In the genomic region with DNA sequence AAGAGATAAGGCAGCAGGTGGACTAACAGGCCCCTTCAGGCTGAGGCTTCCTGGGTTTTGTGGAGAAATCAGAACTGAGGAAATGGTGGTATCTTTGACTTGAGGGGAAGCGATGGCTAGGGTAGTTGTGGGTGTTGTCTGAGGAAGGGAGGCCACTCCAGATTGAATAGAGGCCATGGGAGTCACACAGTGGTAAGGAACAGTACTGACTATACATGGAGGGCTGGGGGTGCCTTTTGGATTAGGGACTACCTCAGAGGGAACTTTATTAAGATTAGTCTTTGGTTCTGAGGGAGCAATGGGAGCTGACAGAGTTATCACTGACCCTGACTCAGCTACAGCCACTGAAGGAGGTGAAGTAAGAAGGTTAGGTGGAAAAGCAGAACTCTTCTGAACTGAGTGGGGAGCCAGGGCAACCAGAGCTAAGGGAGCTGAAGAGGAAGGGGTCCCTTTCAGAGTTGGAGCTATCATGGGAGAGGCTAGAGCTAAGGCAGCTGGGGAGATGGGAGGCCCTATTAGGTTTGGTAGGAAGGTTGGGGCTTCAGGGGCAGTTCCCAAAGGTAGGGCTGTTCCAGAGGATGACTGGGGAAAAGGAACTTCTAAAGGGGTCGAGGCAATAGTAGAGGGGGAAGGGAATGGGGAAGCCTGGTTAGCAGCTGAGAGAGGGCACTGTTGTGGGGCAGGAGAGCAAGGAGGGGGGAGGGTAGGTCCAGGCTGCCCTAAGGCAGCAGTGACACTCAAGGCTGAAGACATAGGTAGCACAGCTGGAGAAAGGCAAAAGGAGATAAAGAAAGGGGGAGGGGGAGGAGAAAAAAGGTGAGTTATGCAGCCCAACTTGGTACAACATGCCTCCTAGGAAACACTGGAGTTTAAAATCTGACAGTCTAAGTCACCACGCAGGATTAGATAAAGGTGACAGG, we compare ENCODE assay signal across 13 cellular contexts. TPM values are rescaled to one million over a fixed set of nuclear protein-coding genes. Genes with fewer than 3 reads are reported as not detected.
DNase-seq lines count a peak whose midpoint lies in the region; ATAC-seq and TF ChIP-seq lines count a peak whose summit lies in the region.
"Had no signal": no experiment of that assay in that cellular context is flagged by ENCODE, and none has a peak within 500 bp of the region (broad histone marks: within the 10 kb centered on the region; RNA-seq: fewer than 3 reads in every experiment).

No MANE protein-coding gene starts in this region.

- TF ChIP-seq CTCF in heart right ventricle (IDR thresholded peaks at IDR 0.05): no peak
- no peak for TF ChIP-seq CTCF in WTC11 (IDR thresholded peaks at IDR 0.05)
- TF ChIP-seq CTCF in vagina (IDR thresholded peaks at IDR 0.05): no peak

- H3K9me3 Mint-ChIP-seq in WTC11: no peaks in the 10 kb centered on the region

- H3K9me3 ChIP-seq in heart right ventricle (no peaks in the 10 kb centered on the region), vagina (no peaks in the 10 kb centered on the region)
- H3K9me3 ChIP-seq: Peyer's patch, right lobe of liver had no signal

- no peak for DNase-seq in heart right ventricle
- DNase-seq in left cardiac atrium: no peak
- DNase-seq in WTC11 (ENCODE audit: low spot score): no peak
- peak; percentile 49 for DNase-seq in iPS-NIHi7 (ENCODE audit: extremely low spot score)
- no peak for DNase-seq in vagina (ENCODE audit: extremely low spot score in 2 of 2)
- DNase-seq in activated gamma-delta T cell treated with Interleukin-2 at 50 U/mL for 16 hours: no peak
- DNase-seq: DMS79 treated with DMSO at 0.1 percent for 48 hours, H7, Peyer's patch had no signal

- H3K27me3 ChIP-seq in heart right ventricle: no peaks in the 10 kb centered on the region
- H3K27me3 ChIP-seq in vagina: no peaks in the 10 kb centered on the region
- H3K27me3 ChIP-seq: dorsolateral prefrontal cortex, Peyer's patch, right lobe of liver had no signal

- peak overlapping the region; percentile 63 for H3K27ac Mint-ChIP-seq in WTC11

- H3K4me3 ChIP-seq in heart right ventricle: peak overlapping the region in 4 of 10 donors; percentile 7 to 99 (median 52)
- H3K4me3 ChIP-seq in vagina: peak overlapping the region in 1 of 2 donors; percentile 0
- H3K4me3 ChIP-seq: Peyer's patch, right lobe of liver had no signal

- intact Hi-C loops in heart right ventricle (cut with DNase I): loop anchor here in 5 of 10 donors (5.0 to 10.0 kb wide), 4 partner anchors 34 to 86 kb away; a partner anchor contains a TSS
- intact Hi-C loops in left cardiac atrium (cut with DNase I): loop anchor here in 1 of 2 donors (10.0 kb wide), 1 partner anchor 76 kb away; a partner anchor contains a TSS
- intact Hi-C loops in vagina (cut with DNase I): no loop called here

- H3K4me3 Mint-ChIP-seq in WTC11: peak overlapping the region; percentile 99

- no peak for TF ChIP-seq POLR2A in vagina (IDR thresholded peaks at IDR 0.05)

- POLR2A ChIA-PET in WTC11 (lab: Charles Lee): interaction anchor here (1.4 kb wide), 1 partner anchor 33 kb away, joined by 3 read pairs; a partner anchor contains a TSS

- H3K36me3 ChIP-seq in heart right ventricle (peaks cover 0 to 61% (median 16%) of the 10 kb centered on the region in 9 donors), vagina (peaks cover 0 to 19% of the 10 kb centered on the region in 2 donors)

- H3K4me1 ChIP-seq in heart right ventricle (peaks cover 24 to 82% (median 65%) of the 10 kb centered on the region in 9 donors), vagina (peaks cover 84% of the 10 kb centered on the region)

- peaks cover 71% of the 10 kb centered on the region for H3K36me3 Mint-ChIP-seq in WTC11

- H3K27ac ChIP-seq in heart right ventricle (peak overlapping the region in 6 of 10 donors; percentile 17 to 96 (median 92)), vagina (peak overlapping the region; percentile 97)
- H3K27ac ChIP-seq: right lobe of liver had no signal

- H3K27me3 Mint-ChIP-seq in WTC11 (ENCODE audit: low read depth): no peaks in the 10 kb centered on the region

- no peak for ATAC-seq in heart right ventricle
- no peak for ATAC-seq in left cardiac atrium
- ATAC-seq in WTC11: no peak; the same call in 1 of the 2 replicates
- ATAC-seq in HG03280 (IDR thresholded peaks at IDR 0.05; ENCODE audit: unreplicated experiment): no peak
- no peak for ATAC-seq in GM21529 (IDR thresholded peaks at IDR 0.05; ENCODE audit: unreplicated experiment)
- ATAC-seq: right lobe of liver had no signal

- WGBS in heart right ventricle, 2 donors: 46 to 56% methylated on average over 3 of the region's 3 CpGs

- H3K4me1 Mint-ChIP-seq in WTC11: peaks cover 71% of the 10 kb centered on the region

- CTCF ChIA-PET in WTC11 (lab: Charles Lee): no interaction called here

TF ChIP-seq in WTC11, 78 proteins besides CTCF, POLR2A, EP300 and RAD21:
- TF ChIP-seq GRHL2 (CRISPR knock-in tag; IDR thresholded peaks at IDR 0.05; ENCODE audit: insufficient replicate concordance, severe bottlenecking): no peak
- no peak for TF ChIP-seq SP1 (CRISPR knock-in tag; conservative IDR thresholded peaks at IDR 0.05)
- TF ChIP-seq TP53 (CRISPR knock-in tag; IDR thresholded peaks at IDR 0.05): no peak
- TF ChIP-seq NFE2L1 (CRISPR knock-in tag; IDR thresholded peaks at IDR 0.05): no peak
- TF ChIP-seq, protein P1, sequence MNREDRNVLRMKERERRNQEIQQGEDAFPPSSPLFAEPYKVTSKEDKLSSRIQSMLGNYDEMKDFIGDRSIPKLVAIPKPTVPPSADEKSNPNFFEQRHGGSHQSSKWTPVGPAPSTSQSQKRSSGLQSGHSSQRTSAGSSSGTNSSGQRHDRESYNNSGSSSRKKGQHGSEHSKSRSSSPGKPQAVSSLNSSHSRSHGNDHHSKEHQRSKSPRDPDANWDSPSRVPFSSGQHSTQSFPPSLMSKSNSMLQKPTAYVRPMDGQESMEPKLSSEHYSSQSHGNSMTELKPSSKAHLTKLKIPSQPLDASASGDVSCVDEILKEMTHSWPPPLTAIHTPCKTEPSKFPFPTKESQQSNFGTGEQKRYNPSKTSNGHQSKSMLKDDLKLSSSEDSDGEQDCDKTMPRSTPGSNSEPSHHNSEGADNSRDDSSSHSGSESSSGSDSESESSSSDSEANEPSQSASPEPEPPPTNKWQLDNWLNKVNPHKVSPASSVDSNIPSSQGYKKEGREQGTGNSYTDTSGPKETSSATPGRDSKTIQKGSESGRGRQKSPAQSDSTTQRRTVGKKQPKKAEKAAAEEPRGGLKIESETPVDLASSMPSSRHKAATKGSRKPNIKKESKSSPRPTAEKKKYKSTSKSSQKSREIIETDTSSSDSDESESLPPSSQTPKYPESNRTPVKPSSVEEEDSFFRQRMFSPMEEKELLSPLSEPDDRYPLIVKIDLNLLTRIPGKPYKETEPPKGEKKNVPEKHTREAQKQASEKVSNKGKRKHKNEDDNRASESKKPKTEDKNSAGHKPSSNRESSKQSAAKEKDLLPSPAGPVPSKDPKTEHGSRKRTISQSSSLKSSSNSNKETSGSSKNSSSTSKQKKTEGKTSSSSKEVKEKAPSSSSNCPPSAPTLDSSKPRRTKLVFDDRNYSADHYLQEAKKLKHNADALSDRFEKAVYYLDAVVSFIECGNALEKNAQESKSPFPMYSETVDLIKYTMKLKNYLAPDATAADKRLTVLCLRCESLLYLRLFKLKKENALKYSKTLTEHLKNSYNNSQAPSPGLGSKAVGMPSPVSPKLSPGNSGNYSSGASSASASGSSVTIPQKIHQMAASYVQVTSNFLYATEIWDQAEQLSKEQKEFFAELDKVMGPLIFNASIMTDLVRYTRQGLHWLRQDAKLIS (CRISPR knock-in tag; IDR thresholded peaks at IDR 0.05; ENCODE audit: borderline replicate concordance): no peak
- TF ChIP-seq FOXP1 (CRISPR knock-in tag; IDR thresholded peaks at IDR 0.05; ENCODE audit: borderline replicate concordance): no peak
- TF ChIP-seq, protein P2, sequence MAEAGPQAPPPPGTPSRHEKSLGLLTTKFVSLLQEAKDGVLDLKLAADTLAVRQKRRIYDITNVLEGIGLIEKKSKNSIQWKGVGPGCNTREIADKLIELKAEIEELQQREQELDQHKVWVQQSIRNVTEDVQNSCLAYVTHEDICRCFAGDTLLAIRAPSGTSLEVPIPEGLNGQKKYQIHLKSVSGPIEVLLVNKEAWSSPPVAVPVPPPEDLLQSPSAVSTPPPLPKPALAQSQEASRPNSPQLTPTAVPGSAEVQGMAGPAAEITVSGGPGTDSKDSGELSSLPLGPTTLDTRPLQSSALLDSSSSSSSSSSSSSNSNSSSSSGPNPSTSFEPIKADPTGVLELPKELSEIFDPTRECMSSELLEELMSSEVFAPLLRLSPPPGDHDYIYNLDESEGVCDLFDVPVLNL (CRISPR knock-in tag; IDR thresholded peaks at IDR 0.05; ENCODE audit: borderline replicate concordance, low read depth): no peak
- TF ChIP-seq SMAD3 (CRISPR knock-in tag; IDR thresholded peaks at IDR 0.05; ENCODE audit: borderline replicate concordance): no peak

RNA-seq across cellular contexts. Expression of a gene that starts 4.1 kb away (rescaled TPM):
- total RNA-seq in heart right ventricle (100 to 1,000 TPM; 476 to 727 (median 613) TPM), left cardiac atrium (100 to 1,000 TPM; 516 to 593 TPM), WTC11 (2021) (987 to 1,052 TPM (median 1,025 TPM) in 3 replicates), vagina (1,274 TPM)
- 1,000 to 10,000 TPM; 1,105 to 1,249 TPM for polyA plus RNA-seq in heart right ventricle

RNA-seq across cellular contexts. Expression of a gene that starts 31.2 kb away (rescaled TPM):
- 1 to 10 TPM; 1.8 to 4.7 (median 3.2) TPM for total RNA-seq in heart right ventricle
- polyA plus RNA-seq in heart right ventricle: 1 to 10 TPM; 1.9 to 3.0 TPM
- total RNA-seq in left cardiac atrium: 1 to 10 TPM; 2.7 to 5.6 TPM
- total RNA-seq in WTC11 (2021): 51.7 to 54.5 TPM (median 54.0 TPM) in 3 replicates
- 12.8 TPM for total RNA-seq in vagina

RNA-seq across cellular contexts. Expression of a gene that starts 32.9 kb away (rescaled TPM):
- 100 to 1,000 TPM in 9 of 10 donors, 10 to 100 TPM in 1; 100.0 to 139 (median 110) TPM for total RNA-seq in heart right ventricle
- polyA plus RNA-seq in heart right ventricle: 10 to 100 TPM; 43.7 to 92.3 TPM
- 100 to 1,000 TPM; 126 to 138 TPM for total RNA-seq in left cardiac atrium
- 394 to 436 TPM (median 420 TPM) in 3 replicates for total RNA-seq in WTC11 (2021)
- total RNA-seq in vagina: 81.0 TPM

RNA-seq across cellular contexts. Expression of a gene that starts 42.2 kb away (rescaled TPM):
- total RNA-seq in heart right ventricle: under 1 TPM in 2 of 10 donors, not detected in 8; 0.15 to 0.42 TPM
- polyA plus RNA-seq in heart right ventricle: under 1 TPM in 1 of 2 donors, not detected in 1; 0.13 TPM
- total RNA-seq in left cardiac atrium: 1 to 10 TPM in 1 of 2 donors, under 1 TPM in 1; 0.84 to 1.4 TPM
- total RNA-seq in WTC11 (2021): 2.4 to 5.6 TPM (median 4.8 TPM) in 3 replicates
- total RNA-seq in vagina: 32.4 TPM
